In genomic region chr12:96335270-96335669, GRCh38 we compare ENCODE assay signal across 8 cellular contexts.
DNase-seq lines count a peak whose midpoint lies in the region; ATAC-seq, FAIRE-seq and TF ChIP-seq lines count a peak whose summit lies in the region.

No MANE protein-coding gene starts in this region.

- H4K20me1 ChIP-seq in endothelial cell of umbilical vein (replicated peaks; ENCODE audit: control insufficient read depth, extremely low read depth, insufficient read depth, low read length) = peaks cover 52% of the 10 kb centered on the region

- CTCF ChIA-PET in endothelial cell of umbilical vein (lab: Charles Lee) (interaction anchor here (0.9 to 6.1 kb wide), 4 partner anchors 10 to 62 kb away, joined by 3 to 21 read pairs (median 6); no protein-coding TSS in a partner anchor), HEK293T (lab: Yijun Ruan, JAX) (no interaction called here)

- H3K4me1 Mint-ChIP-seq in activated T-helper 1 cell treated with anti-CD3 and anti-CD28 coated beads, Interleukin-12 subunit alpha, Interleukin-12 subunit beta, Interleukin-2, Interleukin-4 antibody, amounts not matched to agents 30 ng/mL and 10 ng/mL and 1 ng/mL, durations not matched to agents 14 hours and 24 hours and 36 hours (ENCODE audit: low read depth) = peaks cover 42% of the 10 kb centered on the region

- dilution Hi-C loops in endothelial cell of umbilical vein (cut with MboI; ENCODE audit: extremely low pct_ligation_motif_present, low sequenced_read_pairs) = no loop called here

- peaks cover 5 to 27% of the 10 kb centered on the region in 2 experiments for H3K36me3 ChIP-seq in endothelial cell of umbilical vein (ENCODE audit: control insufficient read depth in 2 of 2, extremely low read depth in 1 of 2, insufficient read depth in 2 of 2, low read length in 2 of 2)
- H3K36me3 ChIP-seq in SJCRH30 = no peaks in the 10 kb centered on the region; the same call in 1 of the 2 replicates

- H3K9me3 ChIP-seq in endothelial cell of umbilical vein (replicated peaks; ENCODE audit: control insufficient read depth, insufficient read depth, low read length) (no peaks in the 10 kb centered on the region), SJCRH30 (replicated peaks) (peaks cover 5% of the 10 kb centered on the region; the same call in 1 of the 2 replicates)

- peak; percentile 39 for DNase-seq in endothelial cell of umbilical vein (ENCODE audit: low read depth, low spot score)
- DNase-seq in SJCRH30 = no peak
- no peak for DNase-seq in activated T-helper 1 cell treated with anti-CD3 and anti-CD28 coated beads, Interleukin-12 subunit alpha, Interleukin-12 subunit beta, Interleukin-2, Interleukin-4 antibody, amounts not matched to agents 30 ng/mL and 10 ng/mL and 1 ng/mL, durations not matched to agents 14 hours and 24 hours and 36 hours (ENCODE audit: low spot score)
- no peak for DNase-seq in HEK293T (ENCODE audit: extremely low spot score)
- no peak for DNase-seq in NCI-H526 treated with DMSO at 0.1 percent for 48 hours (lab: John Stamatoyannopoulos, UW)

- no peak overlapping the region for H2AFZ ChIP-seq in endothelial cell of umbilical vein (ENCODE audit: low read depth, low read length)

- no peaks in the 10 kb centered on the region for H3K27me3 Mint-ChIP-seq in activated T-helper 1 cell treated with anti-CD3 and anti-CD28 coated beads, Interleukin-12 subunit alpha, Interleukin-12 subunit beta, Interleukin-2, Interleukin-4 antibody, amounts not matched to agents 30 ng/mL and 10 ng/mL and 1 ng/mL, durations not matched to agents 14 hours and 24 hours and 36 hours (ENCODE audit: insufficient read depth)

- H3K27ac ChIP-seq in endothelial cell of umbilical vein (ENCODE audit: insufficient read depth, low read depth, low read length) (no peak overlapping the region), SJCRH30 (no peak overlapping the region)

- peaks cover 13% of the 10 kb centered on the region for H3K9me3 Mint-ChIP-seq in activated T-helper 1 cell treated with anti-CD3 and anti-CD28 coated beads, Interleukin-12 subunit alpha, Interleukin-12 subunit beta, Interleukin-2, Interleukin-4 antibody, amounts not matched to agents 30 ng/mL and 10 ng/mL and 1 ng/mL, durations not matched to agents 14 hours and 24 hours and 36 hours

- ATAC-seq in GM18868 (IDR thresholded peaks at IDR 0.05; ENCODE audit: unreplicated experiment) (peak; percentile 96), GM21528 (IDR thresholded peaks at IDR 0.05; ENCODE audit: low FRiP score, unreplicated experiment) (peak; percentile 92), HG03342 (IDR thresholded peaks at IDR 0.05; ENCODE audit: unreplicated experiment) (peak; percentile 88)

- H3K27me3 ChIP-seq in endothelial cell of umbilical vein (ENCODE audit: control insufficient read depth in 2 of 2, insufficient read depth in 2 of 2, low read length in 2 of 2) = no peaks in the 10 kb centered on the region
- no peaks in the 10 kb centered on the region for H3K27me3 ChIP-seq in SJCRH30

- no peak for TF ChIP-seq POLR2A in endothelial cell of umbilical vein (IDR thresholded peaks at IDR 0.05; ENCODE audit: low read depth, low read length)

- POLR2A ChIA-PET in endothelial cell of umbilical vein (lab: Charles Lee) (no interaction called here), HEK293T (lab: Yijun Ruan, JAX) (no interaction called here)

- no TSS peak for BruUV-seq in endothelial cell of umbilical vein (replicated peaks; lab: Mats Ljungman, UMichigan)

- peak overlapping the region; percentile 42 for H3K4me2 ChIP-seq in endothelial cell of umbilical vein (ENCODE audit: insufficient read depth, low read length)

- FAIRE-seq in endothelial cell of umbilical vein (lab: Jason Lieb, UNC) = no peak

- H3K9me1 ChIP-seq in endothelial cell of umbilical vein (replicated peaks; ENCODE audit: control insufficient read depth, extremely low read depth, insufficient read depth, low read length) = no peaks in the 10 kb centered on the region

- peaks cover 17% of the 10 kb centered on the region for H3K36me3 Mint-ChIP-seq in activated T-helper 1 cell treated with anti-CD3 and anti-CD28 coated beads, Interleukin-12 subunit alpha, Interleukin-12 subunit beta, Interleukin-2, Interleukin-4 antibody, amounts not matched to agents 30 ng/mL and 10 ng/mL and 1 ng/mL, durations not matched to agents 14 hours and 24 hours and 36 hours (ENCODE audit: low read depth)

- H3K4me1 ChIP-seq in endothelial cell of umbilical vein (ENCODE audit: control insufficient read depth, extremely low read depth, insufficient read depth, low read length) (peaks cover 30% of the 10 kb centered on the region), SJCRH30 (no peaks in the 10 kb centered on the region)

- no peak overlapping the region for H3K27ac Mint-ChIP-seq in activated T-helper 1 cell treated with anti-CD3 and anti-CD28 coated beads, Interleukin-12 subunit alpha, Interleukin-12 subunit beta, Interleukin-2, Interleukin-4 antibody, amounts not matched to agents 30 ng/mL and 10 ng/mL and 1 ng/mL, durations not matched to agents 14 hours and 24 hours and 36 hours

- H3K79me2 ChIP-seq in endothelial cell of umbilical vein (ENCODE audit: control insufficient read depth, insufficient read depth, low read length) = peaks cover 99% of the 10 kb centered on the region

- intact Hi-C loops in endothelial cell of umbilical vein (cut with micrococcal nuclease) = no loop called here
- intact Hi-C loops in activated T-helper 1 cell treated with anti-CD3 and anti-CD28 coated beads, Interleukin-12 subunit alpha, Interleukin-12 subunit beta, Interleukin-2, Interleukin-4 antibody, amounts not matched to agents 30 ng/mL and 10 ng/mL and 1 ng/mL, durations not matched to agents 14 hours and 24 hours and 36 hours (cut with micrococcal nuclease) = loop anchor here (1.0 kb wide), 2 partner anchors 64 to 99 kb away; no protein-coding TSS in a partner anchor

- H3K4me3 ChIP-seq in endothelial cell of umbilical vein (replicated peaks in 1 of 3; ENCODE audit: insufficient read depth in 1 of 3, low read depth in 1 of 3, low read length in 3 of 3) (no peak overlapping the region), SJCRH30 (no peak overlapping the region)

- H3K4me3 Mint-ChIP-seq in activated T-helper 1 cell treated with anti-CD3 and anti-CD28 coated beads, Interleukin-12 subunit alpha, Interleukin-12 subunit beta, Interleukin-2, Interleukin-4 antibody, amounts not matched to agents 30 ng/mL and 10 ng/mL and 1 ng/mL, durations not matched to agents 14 hours and 24 hours and 36 hours = no peak overlapping the region

- TF ChIP-seq CTCF in endothelial cell of umbilical vein (IDR thresholded peaks at IDR 0.05; ENCODE audit: extremely low read depth in 1 of 2, insufficient read depth in 1 of 2, low read depth in 1 of 2, low read length in 2 of 2) = no peak

- no peak overlapping the region for H3K9ac ChIP-seq in endothelial cell of umbilical vein (replicated peaks; ENCODE audit: extremely low read depth, insufficient read depth, low read length)

TF ChIP-seq in endothelial cell of umbilical vein, 7 proteins besides CTCF, POLR2A, EP300 and RAD21:
- TF ChIP-seq JUN (IDR thresholded peaks at IDR 0.05; ENCODE audit: borderline replicate concordance, insufficient read depth, insufficient read length, low read depth) (no peak), FOS (IDR thresholded peaks at IDR 0.05; ENCODE audit: borderline replicate concordance, insufficient read depth, low read length) (no peak), MYC (IDR thresholded peaks at IDR 0.05; ENCODE audit: low read depth, low read length) (no peak), GATA2 (IDR thresholded peaks at IDR 0.05; ENCODE audit: insufficient read depth, insufficient read length, low read depth, low read length) (no peak), EZH2 (IDR thresholded peaks at IDR 0.05; ENCODE audit: borderline replicate concordance, low read depth, low read length, severe bottlenecking) (no peak), MAX (IDR thresholded peaks at IDR 0.05; ENCODE audit: insufficient read depth, insufficient read length) (no peak), POLR2AphosphoS5 (IDR thresholded peaks at IDR 0.05; ENCODE audit: insufficient read depth, low read depth, low read length) (no peak)
TF ChIP-seq in endothelial cell of umbilical vein: peak in this region for 0.

TF ChIP-seq in HEK293T, 16 proteins besides CTCF, POLR2A, EP300 and RAD21:
- no peak for TF ChIP-seq FOXM1 (IDR thresholded peaks at IDR 0.05; ENCODE audit: borderline replicate concordance)
- no peak for TF ChIP-seq ARNT (IDR thresholded peaks at IDR 0.05)
- no peak for TF ChIP-seq BHLHE40 (IDR thresholded peaks at IDR 0.05; ENCODE audit: borderline replicate concordance)
- no peak for TF ChIP-seq PKNOX1 (IDR thresholded peaks at IDR 0.05)
- no peak for TF ChIP-seq ELF4 (IDR thresholded peaks at IDR 0.05)
- TF ChIP-seq HDGF (IDR thresholded peaks at IDR 0.05; ENCODE audit: borderline replicate concordance) = no peak
- no peak for TF ChIP-seq L3MBTL2 (conservative IDR thresholded peaks at IDR 0.05)
- no peak for TF ChIP-seq FOXA1 (IDR thresholded peaks at IDR 0.05)
- TF ChIP-seq LEF1 (IDR thresholded peaks at IDR 0.05; ENCODE audit: borderline replicate concordance) = no peak
- TF ChIP-seq TARDBP (IDR thresholded peaks at IDR 0.05) = no peak
- TF ChIP-seq SUZ12 (IDR thresholded peaks at IDR 0.05) = no peak
- no peak for TF ChIP-seq FOXK2 (IDR thresholded peaks at IDR 0.05)
- TF ChIP-seq SP1 (IDR thresholded peaks at IDR 0.05) = no peak
- no peak for TF ChIP-seq NFRKB (IDR thresholded peaks at IDR 0.05)
